11 cellular contexts compared by ENCODE assay signal in the genomic region with DNA sequence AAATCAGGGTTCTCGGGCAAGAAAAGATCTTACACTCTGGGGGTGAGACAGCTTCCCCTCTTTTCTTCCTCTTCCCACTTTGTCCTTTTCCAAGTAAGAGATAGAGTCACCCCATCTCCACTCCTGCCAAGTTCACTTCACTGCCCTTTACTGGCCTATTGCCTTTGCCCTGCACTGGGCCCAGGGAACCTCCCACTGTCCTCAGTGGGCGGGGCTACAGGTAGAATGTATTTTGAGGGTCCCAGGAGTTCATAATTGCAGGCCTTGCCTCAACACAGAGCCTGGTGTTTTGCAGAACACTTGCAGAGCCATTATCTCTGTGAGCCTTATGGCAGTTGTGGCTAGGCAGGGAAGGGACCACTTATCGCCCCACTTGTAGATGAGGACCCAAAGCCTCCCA. TPM values are rescaled to one million over a fixed set of nuclear protein-coding genes. Genes with fewer than 3 reads are reported as not detected.
A peak's percentile ranks its signal among the peaks of the same experiment; 100 is the strongest.
DNase-seq lines count a peak whose midpoint lies in the region; ATAC-seq and TF ChIP-seq lines count a peak whose summit lies in the region.
"Had no signal": no experiment of that assay in that cellular context is flagged by ENCODE, and none has a peak within 500 bp of the region (broad histone marks: within the 10 kb centered on the region; RNA-seq: fewer than 3 reads in every experiment).

No MANE protein-coding gene starts in this region.

- peak overlapping the region; percentile 99 for H3K4me3 Mint-ChIP-seq in stimulated activated naive CD8-positive, alpha-beta T cell treated with anti-CD3 and anti-CD28 coated beads, Interleukin-15, Interleukin-2, amounts not matched to agents 100 ng/mL and 50 ng/mL, for 24 hours
- peak overlapping the region; percentile 88 for H3K4me3 Mint-ChIP-seq in activated CD8-positive, alpha-beta T cell treated with anti-CD3 and anti-CD28 coated beads for 36 hours

- intact Hi-C loops in activated CD8-positive, alpha-beta T cell treated with anti-CD3 and anti-CD28 coated beads for 36 hours (cut with micrococcal nuclease) = loop anchor here (5.0 kb wide), 1 partner anchor 76 kb away; a partner anchor contains a TSS

- CTCF ChIA-PET in activated CD8-positive, alpha-beta T cell treated with anti-CD3 and anti-CD28 coated beads for 36 hours (lab: Charles Lee) = interaction anchor here (3.6 kb wide), 1 partner anchor 78 kb away, joined by 23 read pairs; no protein-coding TSS in a partner anchor

- H3K4me1 Mint-ChIP-seq in stimulated activated naive CD8-positive, alpha-beta T cell treated with anti-CD3 and anti-CD28 coated beads, Interleukin-15, Interleukin-2, amounts not matched to agents 100 ng/mL and 50 ng/mL, for 24 hours (ENCODE audit: low read depth) = peaks cover 45% of the 10 kb centered on the region
- H3K4me1 Mint-ChIP-seq in activated CD8-positive, alpha-beta T cell treated with anti-CD3 and anti-CD28 coated beads for 36 hours (ENCODE audit: low read depth) = peaks cover 39% of the 10 kb centered on the region

- H3K9me3 Mint-ChIP-seq in stimulated activated naive CD8-positive, alpha-beta T cell treated with anti-CD3 and anti-CD28 coated beads, Interleukin-15, Interleukin-2, amounts not matched to agents 100 ng/mL and 50 ng/mL, for 24 hours = no peaks in the 10 kb centered on the region
- H3K9me3 Mint-ChIP-seq in activated CD8-positive, alpha-beta T cell treated with anti-CD3 and anti-CD28 coated beads for 36 hours = no peaks in the 10 kb centered on the region

- peak overlapping the region; percentile 40 for H3K27ac ChIP-seq in layer of hippocampus (ENCODE audit: low read depth, low read length)

- H3K27ac Mint-ChIP-seq in stimulated activated naive CD8-positive, alpha-beta T cell treated with anti-CD3 and anti-CD28 coated beads, Interleukin-15, Interleukin-2, amounts not matched to agents 100 ng/mL and 50 ng/mL, for 24 hours = peak overlapping the region; percentile 73
- peak overlapping the region; percentile 34 for H3K27ac Mint-ChIP-seq in activated CD8-positive, alpha-beta T cell treated with anti-CD3 and anti-CD28 coated beads for 36 hours

- no peak for DNase-seq in stimulated activated naive CD8-positive, alpha-beta T cell treated with anti-CD3 and anti-CD28 coated beads, Interleukin-15, Interleukin-2, amounts not matched to agents 100 U/mL and 50 U/mL, for 24 hours
- DNase-seq in activated CD8-positive, alpha-beta T cell treated with anti-CD3 and anti-CD28 coated beads for 36 hours = no peak
- no peak for DNase-seq in glomerular visceral epithelial cell (ENCODE audit: extremely low spot score)
- DNase-seq in NCI-H1694 (lab: John Stamatoyannopoulos, UW) = no peak
- DNase-seq: effector CD8-positive, alpha-beta T cell; NCI-H1092 had no signal

- POLR2A ChIA-PET in activated CD8-positive, alpha-beta T cell treated with anti-CD3 and anti-CD28 coated beads for 36 hours (lab: Charles Lee) = interaction anchor here (0.9 to 1.5 kb wide), 2 partner anchors 16 to 165 kb away, joined by 3 read pairs; no protein-coding TSS in a partner anchor

- no peak for TF ChIP-seq CTCF in activated CD8-positive, alpha-beta T cell treated with anti-CD3 and anti-CD28 coated beads for 36 hours (IDR thresholded peaks at IDR 0.05)

- no peaks in the 10 kb centered on the region for H3K27me3 Mint-ChIP-seq in stimulated activated naive CD8-positive, alpha-beta T cell treated with anti-CD3 and anti-CD28 coated beads, Interleukin-15, Interleukin-2, amounts not matched to agents 100 ng/mL and 50 ng/mL, for 24 hours
- no peaks in the 10 kb centered on the region for H3K27me3 Mint-ChIP-seq in activated CD8-positive, alpha-beta T cell treated with anti-CD3 and anti-CD28 coated beads for 36 hours

- no peak for ATAC-seq in stimulated activated naive CD8-positive, alpha-beta T cell treated with anti-CD3 and anti-CD28 coated beads, Interleukin-15, Interleukin-2, amounts not matched to agents 100 U/mL and 50 U/mL, for 24 hours
- no peak for ATAC-seq in activated CD8-positive, alpha-beta T cell treated with anti-CD3 and anti-CD28 coated beads for 36 hours
- ATAC-seq in HG03521 (IDR thresholded peaks at IDR 0.05; ENCODE audit: unreplicated experiment) (no peak), HG02840 (IDR thresholded peaks at IDR 0.05; ENCODE audit: low FRiP score, unreplicated experiment) (no peak)

- H3K27me3 ChIP-seq in layer of hippocampus (ENCODE audit: control insufficient read depth, insufficient read depth, low read length) = no peaks in the 10 kb centered on the region

- peaks cover 12% of the 10 kb centered on the region for H3K36me3 Mint-ChIP-seq in stimulated activated naive CD8-positive, alpha-beta T cell treated with anti-CD3 and anti-CD28 coated beads, Interleukin-15, Interleukin-2, amounts not matched to agents 100 ng/mL and 50 ng/mL, for 24 hours (ENCODE audit: low read depth)
- peaks cover 20% of the 10 kb centered on the region for H3K36me3 Mint-ChIP-seq in activated CD8-positive, alpha-beta T cell treated with anti-CD3 and anti-CD28 coated beads for 36 hours (ENCODE audit: low read depth)

RNA-seq across cellular contexts. Expression of a gene that starts 3.3 kb away (rescaled TPM):
- total RNA-seq in activated CD8-positive, alpha-beta T cell treated with anti-CD3 and anti-CD28 coated beads for 36 hours = 100 to 1,000 TPM; 107 to 119 TPM

RNA-seq across cellular contexts. Expression of a gene that starts 3.5 kb away (rescaled TPM):
- under 1 TPM; 0.81 to 0.88 TPM for total RNA-seq in activated CD8-positive, alpha-beta T cell treated with anti-CD3 and anti-CD28 coated beads for 36 hours
- total RNA-seq: mucosa of gallbladder had no signal

RNA-seq across cellular contexts. Expression of a gene that starts 33.0 kb away (rescaled TPM):
- total RNA-seq in activated CD8-positive, alpha-beta T cell treated with anti-CD3 and anti-CD28 coated beads for 36 hours = 10 to 100 TPM in 1 of 2 experiments, 1 to 10 TPM in 1; 8.3 to 10.5 TPM

RNA-seq across cellular contexts. Expression of a gene that starts 45.0 kb away (rescaled TPM):
- 10 to 100 TPM; 13.6 to 16.2 TPM for total RNA-seq in activated CD8-positive, alpha-beta T cell treated with anti-CD3 and anti-CD28 coated beads for 36 hours
